Comparison of ENCODE assay signal across 29 cellular contexts in genomic region chr13:90576067-90576466, GRCh38.
"Had no signal": no experiment of that assay in that cellular context is flagged by ENCODE, and none has a peak within 500 bp of the region (broad histone marks: within the 10 kb centered on the region; RNA-seq: fewer than 3 reads in every experiment).

No MANE protein-coding gene starts in this region.

- H3K4me1 Mint-ChIP-seq: stimulated activated effector memory CD8-positive, alpha-beta T cell treated with anti-CD3 and anti-CD28 coated beads, Interleukin-12 subunit alpha, Interleukin-12 subunit beta, amount 100 ng/mL, for 72 hours; stimulated activated memory B cell treated with anti-CD40 and anti-IgM and Interleukin-4, amounts not matched to agents 10 μg/mL and 1 μg/mL and 100 μg/mL, for 72 hours; stimulated activated naive B cell treated with anti-CD40 and anti-IgM and Interleukin-4, amounts not matched to agents 10 μg/mL and 1 μg/mL and 100 μg/mL, for 72 hours; stimulated activated naive CD8-positive, alpha-beta T cell treated with anti-CD3 and anti-CD28 coated beads, Interleukin-15, amount 100 ng/mL, for 72 hours had no signal

- H3K27ac ChIP-seq: stomach, suprapubic skin, testis, thoracic aorta, thyroid gland, tibial artery, tibial nerve, transverse colon, upper lobe of left lung, upper lobe of right lung, uterus, vagina had no signal

- H3K27me3 ChIP-seq: stomach, suprapubic skin, testis, thyroid gland, tibial artery, tibial nerve, transverse colon, upper lobe of left lung, upper lobe of right lung, uterus, vagina had no signal

- H3K36me3 ChIP-seq: stomach, suprapubic skin, thoracic aorta, thyroid gland, tibial artery, tibial nerve, transverse colon, upper lobe of left lung, upper lobe of right lung, uterus, vagina had no signal

- ATAC-seq: stimulated activated effector memory CD8-positive, alpha-beta T cell treated with anti-CD3 and anti-CD28 coated beads, Interleukin-12 subunit alpha, Interleukin-12 subunit beta, amount 100 ng/mL, for 72 hours; stimulated activated memory B cell treated with anti-CD40 and anti-IgM and Interleukin-4, amounts not matched to agents 10 μg/mL and 1 μg/mL and 100 μg/mL, for 72 hours; stimulated activated naive B cell treated with anti-CD40 and anti-IgM and Interleukin-4, amounts not matched to agents 10 μg/mL and 1 μg/mL and 100 μg/mL, for 72 hours; stimulated activated naive CD8-positive, alpha-beta T cell treated with anti-CD3 and anti-CD28 coated beads, Interleukin-15, amount 100 ng/mL, for 72 hours; stimulated activated naive CD8-positive, alpha-beta T cell treated with anti-CD3 and anti-CD28 coated beads, Interleukin-15, Interleukin-2, amounts not matched to agents 100 U/mL and 50 U/mL, for 24 hours; upper lobe of right lung had no signal

- H3K9me3 Mint-ChIP-seq: type B pancreatic cell had no signal

- FAIRE-seq: urothelium cell line had no signal

- H3K4me3 Mint-ChIP-seq: stimulated activated effector memory CD8-positive, alpha-beta T cell treated with anti-CD3 and anti-CD28 coated beads, Interleukin-12 subunit alpha, Interleukin-12 subunit beta, amount 100 ng/mL, for 72 hours; stimulated activated memory B cell treated with anti-CD40 and anti-IgM and Interleukin-4, amounts not matched to agents 10 μg/mL and 1 μg/mL and 100 μg/mL, for 72 hours; stimulated activated naive B cell treated with anti-CD40 and anti-IgM and Interleukin-4, amounts not matched to agents 10 μg/mL and 1 μg/mL and 100 μg/mL, for 72 hours; stimulated activated naive CD8-positive, alpha-beta T cell treated with anti-CD3 and anti-CD28 coated beads, Interleukin-15, amount 100 ng/mL, for 72 hours; stimulated activated naive CD8-positive, alpha-beta T cell treated with anti-CD3 and anti-CD28 coated beads, Interleukin-15, Interleukin-2, amounts not matched to agents 100 ng/mL and 50 ng/mL, for 24 hours; type B pancreatic cell had no signal

- H3K27ac Mint-ChIP-seq: stimulated activated effector memory CD8-positive, alpha-beta T cell treated with anti-CD3 and anti-CD28 coated beads, Interleukin-12 subunit alpha, Interleukin-12 subunit beta, amount 100 ng/mL, for 72 hours; stimulated activated memory B cell treated with anti-CD40 and anti-IgM and Interleukin-4, amounts not matched to agents 10 μg/mL and 1 μg/mL and 100 μg/mL, for 72 hours; stimulated activated naive B cell treated with anti-CD40 and anti-IgM and Interleukin-4, amounts not matched to agents 10 μg/mL and 1 μg/mL and 100 μg/mL, for 72 hours; stimulated activated naive CD8-positive, alpha-beta T cell treated with anti-CD3 and anti-CD28 coated beads, Interleukin-15, Interleukin-2, amounts not matched to agents 100 ng/mL and 50 ng/mL, for 24 hours; type B pancreatic cell had no signal

- H3K4me1 ChIP-seq: stomach, suprapubic skin, testis, thyroid gland, tibial nerve, transverse colon, upper lobe of left lung, upper lobe of right lung, uterus, vagina had no signal

- H3K36me3 Mint-ChIP-seq: stimulated activated effector memory CD8-positive, alpha-beta T cell treated with anti-CD3 and anti-CD28 coated beads, Interleukin-12 subunit alpha, Interleukin-12 subunit beta, amount 100 ng/mL, for 72 hours; stimulated activated memory B cell treated with anti-CD40 and anti-IgM and Interleukin-4, amounts not matched to agents 10 μg/mL and 1 μg/mL and 100 μg/mL, for 72 hours; stimulated activated naive B cell treated with anti-CD40 and anti-IgM and Interleukin-4, amounts not matched to agents 10 μg/mL and 1 μg/mL and 100 μg/mL, for 72 hours; type B pancreatic cell had no signal

- DNase-seq: stimulated activated CD4-positive, alpha-beta T cell treated with anti-CD3 and anti-CD28 coated beads, Interleukin-2, amount 100 ng/mL, for 48 hours; stimulated activated CD4-positive, alpha-beta T cell treated with anti-CD3 and anti-CD28 coated beads, Interleukin-4, amount 100 ng/mL, for 1 hour; stimulated activated CD4-positive, alpha-beta T cell treated with anti-CD3 and anti-CD28 coated beads, Interleukin-4, amount 100 ng/mL, for 24 hours; stimulated activated CD4-positive, alpha-beta T cell treated with anti-CD3 and anti-CD28 coated beads, Interleukin-4, amount 100 ng/mL, for 4 hours; stimulated activated CD8-positive, alpha-beta memory T cell treated with anti-CD3 and anti-CD28 coated beads, Interleukin-4, amount 100 ng/mL, for 48 hours; stimulated activated naive B cell treated with anti-CD40 and anti-IgM and Interleukin-4, amounts not matched to agents 10 μg/mL and 1 μg/mL and 100 μg/mL, for 72 hours; stimulated activated naive CD4-positive, alpha-beta T cell; stimulated activated naive CD4-positive, alpha-beta T cell treated with Interleukin-2 at 50 U/mL for 16 hours; stimulated activated naive CD8-positive, alpha-beta T cell treated with anti-CD3 and anti-CD28 coated beads, Interleukin-15, amount 100 ng/mL, for 72 hours; stimulated activated naive CD8-positive, alpha-beta T cell treated with anti-CD3 and anti-CD28 coated beads, Interleukin-15, Interleukin-2, amounts not matched to agents 100 U/mL and 50 U/mL, for 24 hours; stomach; substantia nigra; testis; thyroid gland; tibial artery; transverse colon; trophoblast cell; upper lobe of right lung; uterus had no signal

- H3K27me3 Mint-ChIP-seq: stimulated activated memory B cell treated with anti-CD40 and anti-IgM and Interleukin-4, amounts not matched to agents 10 μg/mL and 1 μg/mL and 100 μg/mL, for 72 hours; stimulated activated naive B cell treated with anti-CD40 and anti-IgM and Interleukin-4, amounts not matched to agents 10 μg/mL and 1 μg/mL and 100 μg/mL, for 72 hours; stimulated activated naive CD8-positive, alpha-beta T cell treated with anti-CD3 and anti-CD28 coated beads, Interleukin-15, amount 100 ng/mL, for 72 hours; stimulated activated naive CD8-positive, alpha-beta T cell treated with anti-CD3 and anti-CD28 coated beads, Interleukin-15, Interleukin-2, amounts not matched to agents 100 ng/mL and 50 ng/mL, for 24 hours; type B pancreatic cell had no signal

- H3K4me3 ChIP-seq: stomach, suprapubic skin, testis, thoracic aorta, thyroid gland, tibial artery, tibial nerve, transverse colon, upper lobe of left lung, upper lobe of right lung, uterus, vagina had no signal

- H3K9me3 ChIP-seq: suprapubic skin, testis, thoracic aorta, thyroid gland, tibial artery, tibial nerve, transverse colon, upper lobe of left lung, upper lobe of right lung, uterus, vagina had no signal
